Comparison of ENCODE assay signal across 21 cellular contexts in the genomic region with DNA sequence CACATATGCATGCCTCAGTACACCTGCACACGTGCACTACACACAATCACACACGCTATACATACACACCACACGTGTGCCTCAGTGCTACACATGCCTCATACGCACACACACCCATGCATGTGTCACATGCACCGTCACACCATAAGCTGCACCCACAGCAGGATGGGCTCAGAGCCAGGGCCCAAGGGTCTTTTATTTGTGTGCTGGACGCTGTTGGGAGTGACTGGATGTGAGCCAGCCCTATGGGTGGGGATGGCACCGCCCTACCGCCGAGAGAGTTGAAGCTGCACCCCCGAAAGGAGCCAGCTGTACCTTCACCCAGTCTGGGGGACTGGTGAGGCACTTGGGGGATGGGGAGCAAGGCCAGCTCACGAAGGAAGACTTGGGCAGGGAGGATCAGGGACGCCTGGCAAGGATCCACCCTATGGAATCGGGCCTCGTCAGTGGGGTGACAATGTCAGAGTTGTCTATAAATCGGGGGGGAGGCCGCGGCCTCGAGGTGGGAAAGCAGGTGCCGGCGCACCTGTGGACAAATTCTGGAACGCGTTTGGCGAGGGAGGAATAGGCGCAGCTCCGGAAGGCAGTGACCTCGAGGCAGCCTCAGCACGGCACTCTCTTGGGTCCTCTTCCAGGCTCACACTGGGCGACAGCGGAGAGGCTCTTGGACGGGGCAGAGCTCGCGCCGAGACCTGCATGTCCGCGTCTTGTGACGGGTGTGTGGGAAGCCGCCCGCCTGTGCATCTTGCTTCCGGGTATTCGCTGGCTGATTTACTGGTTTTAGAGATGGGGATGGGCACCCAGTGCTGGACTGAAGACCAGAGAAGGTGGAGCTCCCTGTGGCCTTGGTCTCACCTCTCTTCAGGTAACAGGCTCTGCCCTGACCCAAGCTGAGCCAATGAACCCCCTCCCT. TPM values are rescaled to one million over a fixed set of nuclear protein-coding genes. Genes with fewer than 3 reads are reported as not detected.
A peak's percentile ranks its signal among the peaks of the same experiment; 100 is the strongest.
DNase-seq lines count a peak whose midpoint lies in the region; ATAC-seq and TF ChIP-seq lines count a peak whose summit lies in the region.
"Had no signal": no experiment of that assay in that cellular context is flagged by ENCODE, and none has a peak within 500 bp of the region (broad histone marks: within the 10 kb centered on the region; RNA-seq: fewer than 3 reads in every experiment).

No MANE protein-coding gene starts in this region.

- H3K4me1 ChIP-seq in duodenal mucosa (ENCODE audit: control insufficient read depth in 1 of 2, insufficient read depth in 2 of 2, low read length in 2 of 2) (peaks cover 28 to 30% of the 10 kb centered on the region in 2 donors), left lung (no peaks in the 10 kb centered on the region)
- H3K4me1 ChIP-seq: lower lobe of right lung had no signal

- no peaks in the 10 kb centered on the region for H3K36me3 Mint-ChIP-seq in progenitor cell of endocrine pancreas (ENCODE audit: insufficient read depth)

- H3K4me1 Mint-ChIP-seq in progenitor cell of endocrine pancreas (ENCODE audit: low read depth) = no peaks in the 10 kb centered on the region
- H3K4me1 Mint-ChIP-seq: B cell; central memory CD8-positive, alpha-beta T cell had no signal

- H3K27me3 ChIP-seq in duodenal mucosa (ENCODE audit: control insufficient read depth in 1 of 2, insufficient read depth in 2 of 2, low read length in 2 of 2) (no peaks in the 10 kb centered on the region), left lung (peaks cover 0 to 29% of the 10 kb centered on the region in 2 donors)

- no peaks in the 10 kb centered on the region for H3K9me3 ChIP-seq in duodenal mucosa (ENCODE audit: control insufficient read depth in 1 of 2, low read length in 2 of 2)
- no peaks in the 10 kb centered on the region for H3K9me3 ChIP-seq in left lung
- H3K9me3 ChIP-seq: lower lobe of right lung, SK-N-SH had no signal

- peak overlapping the region; percentile 38 to 72 for H3K4me3 ChIP-seq in duodenal mucosa (ENCODE audit: low read depth in 1 of 2, low read length in 2 of 2)
- H3K4me3 ChIP-seq in left lung = no peak overlapping the region
- H3K4me3 ChIP-seq: lower lobe of right lung had no signal

- no peaks in the 10 kb centered on the region for H3K9me3 Mint-ChIP-seq in progenitor cell of endocrine pancreas (ENCODE audit: low read depth)
- H3K9me3 Mint-ChIP-seq: central memory CD8-positive, alpha-beta T cell had no signal

- peak overlapping the region; percentile 29 for H3K4me3 Mint-ChIP-seq in progenitor cell of endocrine pancreas (ENCODE audit: low read depth)
- H3K4me3 Mint-ChIP-seq: activated CD4-positive, alpha-beta T cell treated with anti-CD3 and anti-CD28 coated beads for 36 hours; B cell; central memory CD8-positive, alpha-beta T cell had no signal

- peak overlapping the region; percentile 34 for H3K27ac Mint-ChIP-seq in progenitor cell of endocrine pancreas
- H3K27ac Mint-ChIP-seq: activated CD4-positive, alpha-beta T cell treated with anti-CD3 and anti-CD28 coated beads for 36 hours; B cell had no signal

- TF ChIP-seq CTCF in progenitor cell of endocrine pancreas (IDR thresholded peaks at IDR 0.05; ENCODE audit: unreplicated experiment) = no peak
- TF ChIP-seq CTCF in left lung (IDR thresholded peaks at IDR 0.05) = no peak

- H3K27ac ChIP-seq in duodenal mucosa (ENCODE audit: low read depth, low read length) = peak overlapping the region; percentile 67
- H3K27ac ChIP-seq in left lung = no peak overlapping the region
- H3K27ac ChIP-seq: 22Rv1, lower lobe of right lung had no signal

- peaks cover 5% of the 10 kb centered on the region for H3K27me3 Mint-ChIP-seq in progenitor cell of endocrine pancreas
- H3K27me3 Mint-ChIP-seq: activated CD4-positive, alpha-beta T cell treated with anti-CD3 and anti-CD28 coated beads for 36 hours; central memory CD8-positive, alpha-beta T cell had no signal

- ATAC-seq in left lung = no peak
- no peak for ATAC-seq in activated CD4-positive, CD25-positive, alpha-beta regulatory T cell treated with anti-CD3 and anti-CD28 coated beads, Interleukin-2, amount 50 U/mL, for 24 hours
- ATAC-seq: activated CD4-positive, alpha-beta T cell treated with anti-CD3 and anti-CD28 coated beads for 36 hours; lower lobe of right lung had no signal

- peak overlapping the region; percentile 55 to 66 for H3K9ac ChIP-seq in duodenal mucosa (ENCODE audit: low read depth in 1 of 2, low read length in 2 of 2)
- H3K9ac ChIP-seq: SK-N-SH had no signal

- intact Hi-C loops in left lung (cut with DNase I) = no loop called here

- peak; percentile 9 for DNase-seq in DMS153 (lab: John Stamatoyannopoulos, UW)
- DNase-seq in DMS153 treated with DMSO at 0.1 percent for 48 hours (lab: John Stamatoyannopoulos, UW; ENCODE audit: unreplicated experiment) = no peak
- peak; percentile 25 for DNase-seq in LoVo (ENCODE audit: low spot score)
- no peak for DNase-seq in progenitor cell of endocrine pancreas (ENCODE audit: low spot score, unreplicated experiment)
- DNase-seq in left lung = no peak
- no peak for DNase-seq in activated CD4-positive, alpha-beta T cell treated with anti-CD3 and anti-CD28 coated beads for 48 hours
- DNase-seq: activated CD4-positive, alpha-beta T cell treated with anti-CD3 and anti-CD28 coated beads for 36 hours; activated naive CD4-positive, alpha-beta T cell; DMS 273 treated with DMSO at 0.1 percent for 48 hours; effector memory CD4-positive, alpha-beta T cell; lower lobe of right lung; NCI-H2029; NCI-H526; SK-N-SH; stimulated activated CD4-positive, alpha-beta T cell treated with anti-CD3 and anti-CD28 coated beads, Interleukin-2, amount 100 ng/mL, for 48 hours had no signal

- peaks cover 6 to 24% of the 10 kb centered on the region in 2 donors for H3K36me3 ChIP-seq in duodenal mucosa (ENCODE audit: control insufficient read depth in 1 of 2, insufficient read depth in 2 of 2, low read length in 2 of 2)
- peaks cover 0 to 21% of the 10 kb centered on the region in 2 donors for H3K36me3 ChIP-seq in left lung

RNA-seq across cellular contexts. Expression of a gene that starts 7.3 kb away (rescaled TPM):
- total RNA-seq in progenitor cell of endocrine pancreas (2.4 TPM in 2 replicates), left lung (1 to 10 TPM; 3.9 to 8.3 TPM)
- total RNA-seq: B cell had no signal

RNA-seq across cellular contexts. Expression of a gene that starts 12.0 kb away (rescaled TPM):
- total RNA-seq in progenitor cell of endocrine pancreas = 6.0 and 6.5 TPM in 2 replicates
- total RNA-seq in left lung = 1 to 10 TPM; 1.0 to 1.1 TPM
- total RNA-seq: activated CD4-positive, alpha-beta T cell treated with anti-CD3 and anti-CD28 coated beads for 36 hours; lower lobe of right lung; subcutaneous adipose tissue had no signal

RNA-seq across cellular contexts. Expression of a gene that starts 14.6 kb away (rescaled TPM):
- total RNA-seq in progenitor cell of endocrine pancreas (3.8 TPM in 2 replicates), left lung (under 1 TPM; 0.32 to 0.60 TPM)
- total RNA-seq: activated CD4-positive, alpha-beta T cell treated with anti-CD3 and anti-CD28 coated beads for 36 hours; B cell; lower lobe of right lung had no signal

RNA-seq across cellular contexts. Expression of a gene that starts 33.8 kb away (rescaled TPM):
- total RNA-seq in progenitor cell of endocrine pancreas (127 and 129 TPM in 2 replicates), left lung (10 to 100 TPM; 63.5 to 92.6 TPM)

RNA-seq across cellular contexts. Expression of a gene that starts 39.1 kb away (rescaled TPM):
- total RNA-seq in progenitor cell of endocrine pancreas (229 and 230 TPM in 2 replicates), left lung (10 to 100 TPM; 55.5 to 62.7 TPM)

Comparison
In these comparisons a context has a peak if more than half of its experiments do, and no peak if none do; other contexts are left out.
1. DNase-seq: peak in DMS153 (single experiment) and LoVo (single experiment); none in DMS153 treated with DMSO at 0.1 percent for 48 hours (single experiment), progenitor cell of endocrine pancreas (single experiment), left lung (0 of 2) and activated CD4-positive, alpha-beta T cell treated with anti-CD3 and anti-CD28 coated beads for 48 hours (single experiment).
2. H3K4me3 ChIP-seq: peak in duodenal mucosa (2 of 2); none in left lung (0 of 2).